ENCODE assay signal across 13 cellular contexts in genomic region chr4:139552506-139552905, GRCh38. TPM values are rescaled to one million over a fixed set of nuclear protein-coding genes. Genes with fewer than 3 reads are reported as not detected.
DNase-seq lines count a peak whose midpoint lies in the region; ATAC-seq and TF ChIP-seq lines count a peak whose summit lies in the region.
"Had no signal": no experiment of that assay in that cellular context is flagged by ENCODE, and none has a peak within 500 bp of the region (broad histone marks: within the 10 kb centered on the region; RNA-seq: fewer than 3 reads in every experiment).

No MANE protein-coding gene starts in this region.

- H3K4me1 Mint-ChIP-seq in nephron = peaks cover 59% of the 10 kb centered on the region

- H3K4me3 ChIP-seq in left ventricle myocardium inferior = peak overlapping the region; percentile 92

- H3K27me3 ChIP-seq in left ventricle myocardium inferior (ENCODE audit: low read depth) = no peaks in the 10 kb centered on the region
- H3K27me3 ChIP-seq: BE2C had no signal

- ATAC-seq in left ventricle myocardium superior (no peak), GM19467 (IDR thresholded peaks at IDR 0.05; ENCODE audit: unreplicated experiment) (no peak), GM18870 (IDR thresholded peaks at IDR 0.05; ENCODE audit: unreplicated experiment) (no peak)

- peak overlapping the region; percentile 1 to 96 (median 49) for H3K4me3 Mint-ChIP-seq in nephron

- H3K9me3 ChIP-seq in left ventricle myocardium inferior (replicated peaks) = no peaks in the 10 kb centered on the region
- H3K9me3 ChIP-seq: BE2C had no signal

- H3K4me1 ChIP-seq in left ventricle myocardium inferior = peaks cover 89% of the 10 kb centered on the region

- H3K36me3 ChIP-seq in left ventricle myocardium inferior = no peaks in the 10 kb centered on the region

- H3K27ac ChIP-seq in left ventricle myocardium inferior (replicated peaks) (peak overlapping the region; percentile 97), cingulate gyrus (ENCODE audit: low read depth, low read length) (peak overlapping the region; percentile 41)

- H3K27me3 Mint-ChIP-seq in nephron (ENCODE audit: low read depth) = peaks cover 16% of the 10 kb centered on the region

- intact Hi-C loops in left ventricle myocardium inferior (cut with micrococcal nuclease) (no loop called here), left ventricle myocardium superior (cut with micrococcal nuclease) (no loop called here)

- TF ChIP-seq CTCF in left ventricle myocardium inferior (IDR thresholded peaks at IDR 0.05; ENCODE audit: borderline replicate concordance) (no peak), nephron (IDR thresholded peaks at IDR 0.05; ENCODE audit: unreplicated experiment in 3 of 3) (no peak)

- no peaks in the 10 kb centered on the region for H3K9me3 Mint-ChIP-seq in nephron

- no peaks in the 10 kb centered on the region for H3K36me3 Mint-ChIP-seq in nephron (ENCODE audit: low read depth)

- H3K27ac Mint-ChIP-seq in nephron = peak overlapping the region; percentile 47 to 98 (median 88)

- DNase-seq in left ventricle myocardium inferior (no peak), left ventricle myocardium superior (no peak), NCI-H226 (no peak)
- no peak for DNase-seq in activated CD8-positive, alpha-beta memory T cell treated with anti-CD3 and anti-CD28 coated beads, Interleukin-2, amount 50 U/mL, for 4 hours
- DNase-seq: activated CD4-positive, alpha-beta T cell treated with anti-CD3 and anti-CD28 coated beads, Interleukin-2, amount 50 U/mL, for 4 hours; aorta; BE2C; NCI-H1417; SIG-M5 had no signal

RNA-seq across cellular contexts. Expression of gene SETD7, which starts 3.5 kb away (rescaled TPM):
- 50.7 TPM for total RNA-seq in left ventricle myocardium inferior
- total RNA-seq in left ventricle myocardium superior = 50.0 TPM
